In genomic region chr2:99490088-99491065, GRCh38 we compare ENCODE assay signal across 1 cellular context.
TF ChIP-seq lines count a peak whose summit lies in the region.

No MANE protein-coding gene starts in this region.

TF ChIP-seq in GM12878, 131 proteins besides CTCF, POLR2A, EP300 and RAD21 (continued from another document):
- TF ChIP-seq ZNF592 (IDR thresholded peaks at IDR 0.05) = 0 out of 2 replicates have a peak, but pooled peaks have one; percentile 45
- TF ChIP-seq MYB (IDR thresholded peaks at IDR 0.05; ENCODE audit: borderline replicate concordance, low read depth, low read length) = no peak
- TF ChIP-seq STAT3 (IDR thresholded peaks at IDR 0.05; ENCODE audit: low read depth, low read length) = no peak
- TF ChIP-seq CBX3 (IDR thresholded peaks at IDR 0.05; ENCODE audit: borderline replicate concordance, low read depth) = no peak
- no peak for TF ChIP-seq CHD4 (IDR thresholded peaks at IDR 0.05)
- no peak for TF ChIP-seq ASH2L (IDR thresholded peaks at IDR 0.05; ENCODE audit: borderline replicate concordance, low read depth)
- no peak for TF ChIP-seq ETV6 (conservative IDR thresholded peaks at IDR 0.05 in 1 of 2, IDR thresholded peaks at IDR 0.05 in 1 of 2; ENCODE audit: borderline replicate concordance in 1 of 2, low read depth in 1 of 2)
- TF ChIP-seq ZNF24 (IDR thresholded peaks at IDR 0.05) = no peak
- no peak for TF ChIP-seq SMAD1 (IDR thresholded peaks at IDR 0.05; ENCODE audit: low read depth, partially characterized antibody)
- peak; percentile 93 for TF ChIP-seq NKRF (conservative IDR thresholded peaks at IDR 0.05)
- no peak for TF ChIP-seq SP1 (IDR thresholded peaks at IDR 0.05; ENCODE audit: low read depth, low read length)
- peak; percentile 61 for TF ChIP-seq SMC3 (IDR thresholded peaks at IDR 0.05; ENCODE audit: borderline replicate concordance, low read length)
- TF ChIP-seq RFX5 (IDR thresholded peaks at IDR 0.05; ENCODE audit: low read depth, low read length) = peak; percentile 58; the same call in 1 of the 2 replicates
- no peak for TF ChIP-seq TARDBP (IDR thresholded peaks at IDR 0.05; ENCODE audit: borderline replicate concordance)
- TF ChIP-seq MYC (IDR thresholded peaks at IDR 0.05; ENCODE audit: insufficient read depth, insufficient read length, insufficient replicate concordance, low read length, severe bottlenecking) = no peak
- TF ChIP-seq USF2 (IDR thresholded peaks at IDR 0.05; ENCODE audit: borderline replicate concordance, low read depth, low read length) = peak; percentile 86
- TF ChIP-seq ZBED1 (IDR thresholded peaks at IDR 0.05; ENCODE audit: borderline replicate concordance) = no peak
- no peak for TF ChIP-seq RBBP5 (conservative IDR thresholded peaks at IDR 0.05)
- no peak for TF ChIP-seq SUZ12 (IDR thresholded peaks at IDR 0.05; ENCODE audit: unreplicated experiment)
- TF ChIP-seq SMARCA5 (IDR thresholded peaks at IDR 0.05) = peak; percentile 62; the same call in 1 of the 2 replicates
- TF ChIP-seq IKZF2 (IDR thresholded peaks at IDR 0.05) = peak in 1 of 2 experiments; percentile 27; a peak in 1 of 4 replicates
- TF ChIP-seq ZNF622 (IDR thresholded peaks at IDR 0.05) = no peak
- TF ChIP-seq FOXM1 (IDR thresholded peaks at IDR 0.05; ENCODE audit: low read depth, low read length) = no peak
- no peak for TF ChIP-seq E4F1 (IDR thresholded peaks at IDR 0.05; ENCODE audit: borderline replicate concordance, partially characterized antibody)
- no peak for TF ChIP-seq ZBTB40 (IDR thresholded peaks at IDR 0.05; ENCODE audit: borderline replicate concordance)
- no peak for TF ChIP-seq GABPA (IDR thresholded peaks at IDR 0.05; ENCODE audit: low read depth)
- peak; percentile 90 for TF ChIP-seq DPF2 (IDR thresholded peaks at IDR 0.05)
- TF ChIP-seq BMI1 (IDR thresholded peaks at IDR 0.05; ENCODE audit: borderline replicate concordance) = no peak
- no peak for TF ChIP-seq EZH2 (IDR thresholded peaks at IDR 0.05; ENCODE audit: borderline replicate concordance, control insufficient read depth, low read depth, low read length)
- no peak for TF ChIP-seq SREBF2 (IDR thresholded peaks at IDR 0.05; ENCODE audit: low read length)
TF ChIP-seq in GM12878: peak in this region for 43.
